ENCODE assay signal across 1 cellular context in the genomic region with DNA sequence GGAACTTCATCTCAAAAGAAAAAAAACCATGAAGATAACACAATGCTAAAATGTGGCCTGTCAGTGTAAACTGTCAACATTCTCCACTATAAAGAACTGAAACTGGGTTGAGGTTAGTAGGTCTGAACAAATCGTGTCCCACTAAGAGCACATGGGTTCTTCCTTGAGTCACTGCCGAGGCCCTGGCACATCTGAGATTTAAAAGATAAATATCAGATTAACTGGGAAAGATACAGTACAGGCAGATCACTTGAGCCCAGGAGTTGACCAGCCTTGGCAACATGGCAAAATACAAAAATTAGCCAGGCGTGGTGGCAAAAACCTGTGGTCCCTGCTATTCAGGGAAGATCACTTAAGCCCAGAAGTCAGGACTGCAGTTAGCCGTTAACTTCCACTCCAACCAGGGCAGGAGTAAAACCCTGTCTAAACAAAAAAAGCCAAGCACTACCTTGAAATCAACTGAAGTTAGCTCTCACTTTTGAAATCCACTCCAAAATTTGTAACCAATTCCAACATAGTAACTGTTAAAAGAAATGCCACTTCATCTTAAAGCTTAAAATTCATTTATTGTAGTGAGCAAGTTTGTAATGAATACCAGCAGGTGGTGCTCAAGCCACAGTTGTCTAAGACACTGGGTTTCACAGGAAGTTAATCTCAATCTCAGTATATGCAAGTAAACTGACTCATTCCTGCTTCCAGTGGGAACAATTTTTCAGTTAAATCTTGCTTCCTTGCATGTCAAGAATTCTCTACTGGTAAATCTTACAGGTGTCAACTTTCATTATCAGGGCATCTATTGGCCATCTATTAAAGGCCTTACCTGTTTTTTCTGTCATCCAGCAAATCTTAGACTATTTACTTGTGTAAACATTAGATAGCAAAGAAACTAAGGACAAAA.
TF ChIP-seq lines count a peak whose summit lies in the region.

No MANE protein-coding gene starts in this region.

TF ChIP-seq in GM12878, 131 proteins besides CTCF, POLR2A, EP300 and RAD21 (continued from another document):
- TF ChIP-seq, protein P1, sequence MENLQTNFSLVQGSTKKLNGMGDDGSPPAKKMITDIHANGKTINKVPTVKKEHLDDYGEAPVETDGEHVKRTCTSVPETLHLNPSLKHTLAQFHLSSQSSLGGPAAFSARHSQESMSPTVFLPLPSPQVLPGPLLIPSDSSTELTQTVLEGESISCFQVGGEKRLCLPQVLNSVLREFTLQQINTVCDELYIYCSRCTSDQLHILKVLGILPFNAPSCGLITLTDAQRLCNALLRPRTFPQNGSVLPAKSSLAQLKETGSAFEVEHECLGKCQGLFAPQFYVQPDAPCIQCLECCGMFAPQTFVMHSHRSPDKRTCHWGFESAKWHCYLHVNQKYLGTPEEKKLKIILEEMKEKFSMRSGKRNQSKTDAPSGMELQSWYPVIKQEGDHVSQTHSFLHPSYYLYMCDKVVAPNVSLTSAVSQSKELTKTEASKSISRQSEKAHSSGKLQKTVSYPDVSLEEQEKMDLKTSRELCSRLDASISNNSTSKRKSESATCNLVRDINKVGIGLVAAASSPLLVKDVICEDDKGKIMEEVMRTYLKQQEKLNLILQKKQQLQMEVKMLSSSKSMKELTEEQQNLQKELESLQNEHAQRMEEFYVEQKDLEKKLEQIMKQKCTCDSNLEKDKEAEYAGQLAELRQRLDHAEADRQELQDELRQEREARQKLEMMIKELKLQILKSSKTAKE (IDR thresholded peaks at IDR 0.05; ENCODE audit: low read depth, poor library complexity, severe bottlenecking), result peak; percentile 40
- no peak for TF ChIP-seq ZNF274 (IDR thresholded peaks at IDR 0.05; ENCODE audit: insufficient read depth, insufficient read length)
- TF ChIP-seq RELA (IDR thresholded peaks at IDR 0.05; ENCODE audit: borderline replicate concordance, partially characterized antibody), result no peak
- no peak for TF ChIP-seq TCF12 (IDR thresholded peaks at IDR 0.05; ENCODE audit: low read depth, low read length)
- TF ChIP-seq, protein P2, sequence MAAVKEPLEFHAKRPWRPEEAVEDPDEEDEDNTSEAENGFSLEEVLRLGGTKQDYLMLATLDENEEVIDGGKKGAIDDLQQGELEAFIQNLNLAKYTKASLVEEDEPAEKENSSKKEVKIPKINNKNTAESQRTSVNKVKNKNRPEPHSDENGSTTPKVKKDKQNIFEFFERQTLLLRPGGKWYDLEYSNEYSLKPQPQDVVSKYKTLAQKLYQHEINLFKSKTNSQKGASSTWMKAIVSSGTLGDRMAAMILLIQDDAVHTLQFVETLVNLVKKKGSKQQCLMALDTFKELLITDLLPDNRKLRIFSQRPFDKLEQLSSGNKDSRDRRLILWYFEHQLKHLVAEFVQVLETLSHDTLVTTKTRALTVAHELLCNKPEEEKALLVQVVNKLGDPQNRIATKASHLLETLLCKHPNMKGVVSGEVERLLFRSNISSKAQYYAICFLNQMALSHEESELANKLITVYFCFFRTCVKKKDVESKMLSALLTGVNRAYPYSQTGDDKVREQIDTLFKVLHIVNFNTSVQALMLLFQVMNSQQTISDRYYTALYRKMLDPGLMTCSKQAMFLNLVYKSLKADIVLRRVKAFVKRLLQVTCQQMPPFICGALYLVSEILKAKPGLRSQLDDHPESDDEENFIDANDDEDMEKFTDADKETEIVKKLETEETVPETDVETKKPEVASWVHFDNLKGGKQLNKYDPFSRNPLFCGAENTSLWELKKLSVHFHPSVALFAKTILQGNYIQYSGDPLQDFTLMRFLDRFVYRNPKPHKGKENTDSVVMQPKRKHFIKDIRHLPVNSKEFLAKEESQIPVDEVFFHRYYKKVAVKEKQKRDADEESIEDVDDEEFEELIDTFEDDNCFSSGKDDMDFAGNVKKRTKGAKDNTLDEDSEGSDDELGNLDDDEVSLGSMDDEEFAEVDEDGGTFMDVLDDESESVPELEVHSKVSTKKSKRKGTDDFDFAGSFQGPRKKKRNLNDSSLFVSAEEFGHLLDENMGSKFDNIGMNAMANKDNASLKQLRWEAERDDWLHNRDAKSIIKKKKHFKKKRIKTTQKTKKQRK (IDR thresholded peaks at IDR 0.05; ENCODE audit: low read depth, low read length), result 0 out of 2 replicates have a peak, but pooled peaks have one; percentile 40
- TF ChIP-seq CBX3 (IDR thresholded peaks at IDR 0.05; ENCODE audit: borderline replicate concordance, low read depth), result no peak
- TF ChIP-seq, protein P3, sequence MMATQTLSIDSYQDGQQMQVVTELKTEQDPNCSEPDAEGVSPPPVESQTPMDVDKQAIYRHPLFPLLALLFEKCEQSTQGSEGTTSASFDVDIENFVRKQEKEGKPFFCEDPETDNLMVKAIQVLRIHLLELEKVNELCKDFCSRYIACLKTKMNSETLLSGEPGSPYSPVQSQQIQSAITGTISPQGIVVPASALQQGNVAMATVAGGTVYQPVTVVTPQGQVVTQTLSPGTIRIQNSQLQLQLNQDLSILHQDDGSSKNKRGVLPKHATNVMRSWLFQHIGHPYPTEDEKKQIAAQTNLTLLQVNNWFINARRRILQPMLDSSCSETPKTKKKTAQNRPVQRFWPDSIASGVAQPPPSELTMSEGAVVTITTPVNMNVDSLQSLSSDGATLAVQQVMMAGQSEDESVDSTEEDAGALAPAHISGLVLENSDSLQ (IDR thresholded peaks at IDR 0.05), result peak; percentile 86
- TF ChIP-seq TARDBP (IDR thresholded peaks at IDR 0.05; ENCODE audit: borderline replicate concordance), result no peak
- TF ChIP-seq WRNIP1 (IDR thresholded peaks at IDR 0.05; ENCODE audit: borderline replicate concordance, low read depth, low read length), result peak; percentile 18; the same call in 1 of the 2 replicates
- no peak for TF ChIP-seq NR2C2 (IDR thresholded peaks at IDR 0.05; ENCODE audit: borderline replicate concordance, control insufficient read depth, insufficient read length, low read depth)
- 0 out of 2 replicates have a peak, but pooled peaks have one; percentile 13 for TF ChIP-seq ZNF384 (IDR thresholded peaks at IDR 0.05; ENCODE audit: borderline replicate concordance, low read depth, low read length)
- no peak for TF ChIP-seq RCOR1 (conservative IDR thresholded peaks at IDR 0.05; ENCODE audit: low read depth, low read length)
- peak; percentile 28 for TF ChIP-seq BACH1 (IDR thresholded peaks at IDR 0.05; ENCODE audit: borderline replicate concordance)
- no peak for TF ChIP-seq STAT1 (conservative IDR thresholded peaks at IDR 0.05)
- TF ChIP-seq, protein P4, sequence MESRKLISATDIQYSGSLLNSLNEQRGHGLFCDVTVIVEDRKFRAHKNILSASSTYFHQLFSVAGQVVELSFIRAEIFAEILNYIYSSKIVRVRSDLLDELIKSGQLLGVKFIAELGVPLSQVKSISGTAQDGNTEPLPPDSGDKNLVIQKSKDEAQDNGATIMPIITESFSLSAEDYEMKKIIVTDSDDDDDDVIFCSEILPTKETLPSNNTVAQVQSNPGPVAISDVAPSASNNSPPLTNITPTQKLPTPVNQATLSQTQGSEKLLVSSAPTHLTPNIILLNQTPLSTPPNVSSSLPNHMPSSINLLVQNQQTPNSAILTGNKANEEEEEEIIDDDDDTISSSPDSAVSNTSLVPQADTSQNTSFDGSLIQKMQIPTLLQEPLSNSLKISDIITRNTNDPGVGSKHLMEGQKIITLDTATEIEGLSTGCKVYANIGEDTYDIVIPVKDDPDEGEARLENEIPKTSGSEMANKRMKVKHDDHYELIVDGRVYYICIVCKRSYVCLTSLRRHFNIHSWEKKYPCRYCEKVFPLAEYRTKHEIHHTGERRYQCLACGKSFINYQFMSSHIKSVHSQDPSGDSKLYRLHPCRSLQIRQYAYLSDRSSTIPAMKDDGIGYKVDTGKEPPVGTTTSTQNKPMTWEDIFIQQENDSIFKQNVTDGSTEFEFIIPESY (IDR thresholded peaks at IDR 0.05), result no peak
- TF ChIP-seq, protein P5, sequence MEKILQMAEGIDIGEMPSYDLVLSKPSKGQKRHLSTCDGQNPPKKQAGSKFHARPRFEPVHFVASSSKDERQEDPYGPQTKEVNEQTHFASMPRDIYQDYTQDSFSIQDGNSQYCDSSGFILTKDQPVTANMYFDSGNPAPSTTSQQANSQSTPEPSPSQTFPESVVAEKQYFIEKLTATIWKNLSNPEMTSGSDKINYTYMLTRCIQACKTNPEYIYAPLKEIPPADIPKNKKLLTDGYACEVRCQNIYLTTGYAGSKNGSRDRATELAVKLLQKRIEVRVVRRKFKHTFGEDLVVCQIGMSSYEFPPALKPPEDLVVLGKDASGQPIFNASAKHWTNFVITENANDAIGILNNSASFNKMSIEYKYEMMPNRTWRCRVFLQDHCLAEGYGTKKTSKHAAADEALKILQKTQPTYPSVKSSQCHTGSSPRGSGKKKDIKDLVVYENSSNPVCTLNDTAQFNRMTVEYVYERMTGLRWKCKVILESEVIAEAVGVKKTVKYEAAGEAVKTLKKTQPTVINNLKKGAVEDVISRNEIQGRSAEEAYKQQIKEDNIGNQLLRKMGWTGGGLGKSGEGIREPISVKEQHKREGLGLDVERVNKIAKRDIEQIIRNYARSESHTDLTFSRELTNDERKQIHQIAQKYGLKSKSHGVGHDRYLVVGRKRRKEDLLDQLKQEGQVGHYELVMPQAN (conservative IDR thresholded peaks at IDR 0.05), result no peak
- no peak for TF ChIP-seq RFX5 (IDR thresholded peaks at IDR 0.05; ENCODE audit: low read depth, low read length)
- no peak for TF ChIP-seq SUZ12 (IDR thresholded peaks at IDR 0.05; ENCODE audit: unreplicated experiment)
- TF ChIP-seq, protein P6, sequence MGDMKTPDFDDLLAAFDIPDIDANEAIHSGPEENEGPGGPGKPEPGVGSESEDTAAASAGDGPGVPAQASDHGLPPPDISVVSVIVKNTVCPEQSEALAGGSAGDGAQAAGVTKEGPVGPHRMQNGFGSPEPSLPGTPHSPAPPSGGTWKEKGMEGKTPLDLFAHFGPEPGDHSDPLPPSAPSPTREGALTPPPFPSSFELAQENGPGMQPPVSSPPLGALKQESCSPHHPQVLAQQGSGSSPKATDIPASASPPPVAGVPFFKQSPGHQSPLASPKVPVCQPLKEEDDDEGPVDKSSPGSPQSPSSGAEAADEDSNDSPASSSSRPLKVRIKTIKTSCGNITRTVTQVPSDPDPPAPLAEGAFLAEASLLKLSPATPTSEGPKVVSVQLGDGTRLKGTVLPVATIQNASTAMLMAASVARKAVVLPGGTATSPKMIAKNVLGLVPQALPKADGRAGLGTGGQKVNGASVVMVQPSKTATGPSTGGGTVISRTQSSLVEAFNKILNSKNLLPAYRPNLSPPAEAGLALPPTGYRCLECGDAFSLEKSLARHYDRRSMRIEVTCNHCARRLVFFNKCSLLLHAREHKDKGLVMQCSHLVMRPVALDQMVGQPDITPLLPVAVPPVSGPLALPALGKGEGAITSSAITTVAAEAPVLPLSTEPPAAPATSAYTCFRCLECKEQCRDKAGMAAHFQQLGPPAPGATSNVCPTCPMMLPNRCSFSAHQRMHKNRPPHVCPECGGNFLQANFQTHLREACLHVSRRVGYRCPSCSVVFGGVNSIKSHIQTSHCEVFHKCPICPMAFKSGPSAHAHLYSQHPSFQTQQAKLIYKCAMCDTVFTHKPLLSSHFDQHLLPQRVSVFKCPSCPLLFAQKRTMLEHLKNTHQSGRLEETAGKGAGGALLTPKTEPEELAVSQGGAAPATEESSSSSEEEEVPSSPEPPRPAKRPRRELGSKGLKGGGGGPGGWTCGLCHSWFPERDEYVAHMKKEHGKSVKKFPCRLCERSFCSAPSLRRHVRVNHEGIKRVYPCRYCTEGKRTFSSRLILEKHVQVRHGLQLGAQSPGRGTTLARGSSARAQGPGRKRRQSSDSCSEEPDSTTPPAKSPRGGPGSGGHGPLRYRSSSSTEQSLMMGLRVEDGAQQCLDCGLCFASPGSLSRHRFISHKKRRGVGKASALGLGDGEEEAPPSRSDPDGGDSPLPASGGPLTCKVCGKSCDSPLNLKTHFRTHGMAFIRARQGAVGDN (IDR thresholded peaks at IDR 0.05), result peak; percentile 32; the same call in 1 of the 2 replicates
- TF ChIP-seq KLF5 (IDR thresholded peaks at IDR 0.05; ENCODE audit: partially characterized antibody), result peak; percentile 18
- TF ChIP-seq IKZF1 (conservative IDR thresholded peaks at IDR 0.05), result peak; percentile 21; the same call in 1 of the 2 replicates
- peak in 1 of 2 experiments; percentile 19; a peak in 1 of 4 replicates for TF ChIP-seq BHLHE40 (IDR thresholded peaks at IDR 0.05; ENCODE audit: borderline replicate concordance in 1 of 2, low read depth in 2 of 2, low read length in 1 of 2)
- 0 out of 2 replicates have a peak, but pooled peaks have one; percentile 59 for TF ChIP-seq CHD1 (IDR thresholded peaks at IDR 0.05; ENCODE audit: low read depth, low read length)
- TF ChIP-seq, protein P7, sequence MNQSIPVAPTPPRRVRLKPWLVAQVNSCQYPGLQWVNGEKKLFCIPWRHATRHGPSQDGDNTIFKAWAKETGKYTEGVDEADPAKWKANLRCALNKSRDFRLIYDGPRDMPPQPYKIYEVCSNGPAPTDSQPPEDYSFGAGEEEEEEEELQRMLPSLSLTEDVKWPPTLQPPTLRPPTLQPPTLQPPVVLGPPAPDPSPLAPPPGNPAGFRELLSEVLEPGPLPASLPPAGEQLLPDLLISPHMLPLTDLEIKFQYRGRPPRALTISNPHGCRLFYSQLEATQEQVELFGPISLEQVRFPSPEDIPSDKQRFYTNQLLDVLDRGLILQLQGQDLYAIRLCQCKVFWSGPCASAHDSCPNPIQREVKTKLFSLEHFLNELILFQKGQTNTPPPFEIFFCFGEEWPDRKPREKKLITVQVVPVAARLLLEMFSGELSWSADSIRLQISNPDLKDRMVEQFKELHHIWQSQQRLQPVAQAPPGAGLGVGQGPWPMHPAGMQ (IDR thresholded peaks at IDR 0.05; ENCODE audit: borderline replicate concordance), result no peak
